In genomic region chr21:40841524-40842196, GRCh38 we compare ENCODE assay signal across 8 cellular contexts. TPM values are rescaled to one million over a fixed set of nuclear protein-coding genes. Genes with fewer than 3 reads are reported as not detected.
A peak's percentile ranks its signal among the peaks of the same experiment; 100 is the strongest.
DNase-seq lines count a peak whose midpoint lies in the region; ATAC-seq, FAIRE-seq and TF ChIP-seq lines count a peak whose summit lies in the region.

No MANE protein-coding gene starts in this region.

- FAIRE-seq in kidney (lab: Jason Lieb, UNC): no peak

- 1 to 4% (median 1%) methylated on average over 17 to 39 of the region's 39 CpGs for WGBS in adrenal gland, 4 donors

- peak overlapping the region; percentile 26 for H3K4me3 ChIP-seq in AG09309 (ENCODE audit: control insufficient read depth, low read depth, low read length)
- H3K4me3 ChIP-seq in adrenal gland: peak overlapping the region in 1 of 4 donors; percentile 44
- peak overlapping the region in 1 of 2 donors; percentile 38 for H3K4me3 ChIP-seq in kidney (ENCODE audit: low read length in 2 of 2)

- no peak overlapping the region for H3K27ac ChIP-seq in adrenal gland
- no peak overlapping the region for H3K27ac ChIP-seq in kidney (ENCODE audit: low read depth in 2 of 2, low read length in 2 of 2)

- no peaks in the 10 kb centered on the region for H3K4me1 ChIP-seq in adrenal gland (replicated peaks in 1 of 2)
- no peaks in the 10 kb centered on the region for H3K4me1 ChIP-seq in kidney (ENCODE audit: control insufficient read depth in 1 of 2, insufficient read depth in 1 of 2, low read depth in 1 of 2, low read length in 2 of 2)

- intact Hi-C loops in adrenal gland (cut with DNase I): no loop called here
- intact Hi-C loops in kidney (cut with DNase I): no loop called here

- TF ChIP-seq CTCF in AG09309 (IDR thresholded peaks at IDR 0.05; ENCODE audit: control insufficient read depth, insufficient read depth, low read depth, low read length, missing control alignments): peak; percentile 33
- TF ChIP-seq CTCF in adrenal gland (IDR thresholded peaks at IDR 0.05): peak in 3 of 6 experiments; percentile 14 to 40 (median 30)
- TF ChIP-seq CTCF in kidney (IDR thresholded peaks at IDR 0.05; ENCODE audit: borderline replicate concordance, extremely low read depth, insufficient read depth): peak; percentile 18

- H3K36me3 ChIP-seq in adrenal gland (replicated peaks in 1 of 2): no peaks in the 10 kb centered on the region
- H3K36me3 ChIP-seq in kidney (ENCODE audit: control insufficient read depth in 1 of 2, insufficient read depth in 2 of 2, low read length in 2 of 2): no peaks in the 10 kb centered on the region

- no peak for TF ChIP-seq POLR2A in adrenal gland (IDR thresholded peaks at IDR 0.05)

- peaks cover 22% of the 10 kb centered on the region for H3K27me3 ChIP-seq in adrenal gland

- no peak for DNase-seq in AG09309 (ENCODE audit: low read depth)
- peak; percentile 92 for DNase-seq in NCI-H1092 (lab: John Stamatoyannopoulos, UW)
- peak; percentile 17 to 73 (median 33) for DNase-seq in adrenal gland
- DNase-seq in kidney: peak; percentile 73
- no peak for DNase-seq in AML-193 (lab: John Stamatoyannopoulos, UW)
- no peak for DNase-seq in HCEC 1CT

- ATAC-seq in HG02981 (IDR thresholded peaks at IDR 0.05; ENCODE audit: unreplicated experiment): no peak
- ATAC-seq in GM18867 (IDR thresholded peaks at IDR 0.05; ENCODE audit: unreplicated experiment): no peak

- H3K9me3 ChIP-seq in adrenal gland (replicated peaks in 1 of 3) (no peaks in the 10 kb centered on the region), kidney (ENCODE audit: control insufficient read depth in 1 of 2, low read length in 2 of 2) (no peaks in the 10 kb centered on the region)

- H3K9ac ChIP-seq in kidney (ENCODE audit: low read length in 2 of 2): no peak overlapping the region

RNA-seq across cellular contexts. Expression of gene DSCAM, which starts 5.3 kb away (rescaled TPM):
- total RNA-seq in adrenal gland (under 1 TPM in 3 of 8 donors, not detected in 5; 0.06 to 0.08 (median 0.07) TPM), kidney (not detected)
- polyA plus RNA-seq in adrenal gland (under 1 TPM; under 0.01 to 0.07 (median 0.03) TPM), kidney (ENCODE audit: insufficient read depth, low read depth, low replicate concordance) (not detected)

Comparison
In these comparisons a context has a peak if more than half of its experiments do, and no peak if none do; other contexts are left out.
1. DNase-seq: peak in NCI-H1092 (single experiment), adrenal gland (7 of 7) and kidney (single experiment); none in AG09309 (single experiment), AML-193 (0 of 2) and HCEC 1CT (single experiment).